ENCODE assay signal across 27 cellular contexts in the genomic region with DNA sequence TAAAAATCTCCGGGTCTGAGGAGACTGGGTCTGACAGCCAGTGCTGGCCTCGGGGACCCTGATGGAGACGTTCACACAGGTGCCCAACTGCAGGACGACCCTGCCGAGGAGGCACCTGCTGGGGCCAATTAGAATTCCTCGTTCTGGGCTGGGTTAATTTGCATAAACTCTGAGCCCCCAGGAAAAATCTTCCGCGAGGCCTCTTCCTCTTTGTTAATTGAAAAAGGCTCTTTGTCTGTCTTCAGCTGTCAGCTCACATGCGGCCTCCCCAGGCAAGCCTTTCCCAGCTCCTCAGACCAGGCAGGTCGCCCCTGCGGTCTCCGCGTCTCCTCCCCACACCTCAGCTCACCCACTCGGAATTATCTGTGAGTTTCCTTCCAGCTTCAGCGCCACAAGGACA.
DNase-seq lines count a peak whose midpoint lies in the region; ATAC-seq and TF ChIP-seq lines count a peak whose summit lies in the region.
"Had no signal": no experiment of that assay in that cellular context is flagged by ENCODE, and none has a peak within 500 bp of the region (broad histone marks: within the 10 kb centered on the region; RNA-seq: fewer than 3 reads in every experiment).

No MANE protein-coding gene starts in this region.

- H3K27me3 ChIP-seq in BLaER1 treated with 17β-estradiol and CSF1 and Interleukin-3, amounts not matched to agents 10 nM and 100 nM, result 0 out of 22 replicates have a peak, but pooled peaks cover 0 to 4% (median 0%) of the 10 kb centered on the region in 11 experiments
- H3K27me3 ChIP-seq in HUES48 (ENCODE audit: control insufficient read depth, insufficient read depth, low read length) (peaks cover 10% of the 10 kb centered on the region; the same call in 1 of the 2 replicates), mesendoderm (ENCODE audit: insufficient read depth, low read length, poor library complexity) (no peaks in the 10 kb centered on the region), tibial nerve (peaks cover 0 to 6% of the 10 kb centered on the region in 2 donors)
- H3K27me3 ChIP-seq: ovary had no signal

- H3K4me1 Mint-ChIP-seq in WTC11, result peaks cover 42% of the 10 kb centered on the region

- peak overlapping the region; percentile 51; the same call in 1 of the 2 replicates for H3K27ac Mint-ChIP-seq in WTC11
- H3K27ac Mint-ChIP-seq: activated CD4-positive, alpha-beta T cell treated with anti-CD3 and anti-CD28 coated beads for 36 hours; activated naive CD8-positive, alpha-beta T cell treated with anti-CD3 and anti-CD28 coated beads, Interleukin-2, amount 10 ng/mL, durations not matched to agents 7 days and 5 days had no signal

- H3K4me3 Mint-ChIP-seq in WTC11, result peak overlapping the region; percentile 51
- H3K4me3 Mint-ChIP-seq: activated CD4-positive, alpha-beta T cell treated with anti-CD3 and anti-CD28 coated beads for 36 hours; activated naive CD8-positive, alpha-beta T cell treated with anti-CD3 and anti-CD28 coated beads, Interleukin-2, amount 10 ng/mL, durations not matched to agents 7 days and 5 days; central memory CD8-positive, alpha-beta T cell; IgD-negative memory B cell had no signal

- H3K36me3 Mint-ChIP-seq in WTC11, result peaks cover 4% of the 10 kb centered on the region; the same call in 1 of the 2 replicates
- H3K36me3 Mint-ChIP-seq: activated naive CD8-positive, alpha-beta T cell treated with anti-CD3 and anti-CD28 coated beads, Interleukin-2, amount 10 ng/mL, durations not matched to agents 7 days and 5 days; IgD-negative memory B cell; naive B cell had no signal

- TF ChIP-seq POLR2A in tibial nerve (IDR thresholded peaks at IDR 0.05), result no peak

- POLR2A ChIA-PET in WTC11 (lab: Charles Lee), result no interaction called here

- CTCF ChIA-PET in WTC11 (lab: Charles Lee), result interaction anchor here (0.6 to 2.4 kb wide), 8 partner anchors 13 to 478 kb away, joined by 3 to 11 read pairs (median 3); no protein-coding TSS in a partner anchor

- peaks cover 0 to 4% (median 0%) of the 10 kb centered on the region in 11 experiments; a peak in 2 of 22 replicates for H3K9me3 ChIP-seq in BLaER1 treated with 17β-estradiol and CSF1 and Interleukin-3, amounts not matched to agents 10 nM and 100 nM (replicated peaks in 1 of 11)
- H3K9me3 ChIP-seq in HUES48 (ENCODE audit: control insufficient read depth, insufficient read depth, low read length) (no peaks in the 10 kb centered on the region), tibial nerve (no peaks in the 10 kb centered on the region)
- H3K9me3 ChIP-seq: gastroesophageal sphincter, left ventricle myocardium inferior, ovary, transverse colon had no signal

- peaks cover 5% of the 10 kb centered on the region for H3K9me3 Mint-ChIP-seq in WTC11
- H3K9me3 Mint-ChIP-seq: activated naive CD8-positive, alpha-beta T cell treated with anti-CD3 and anti-CD28 coated beads, Interleukin-2, amount 10 ng/mL, durations not matched to agents 7 days and 5 days; central memory CD8-positive, alpha-beta T cell; IgD-negative memory B cell; naive B cell had no signal

- no peak overlapping the region for H3K4ac ChIP-seq in mesendoderm (ENCODE audit: low read depth, low read length)

- WGBS in mesendoderm (ENCODE audit: extremely low coverage, insufficient coverage, low lambda C conversion rate), result no CpG with 5 or more reads among the region's 15 CpGs
- 49 to 56% methylated on average over 15 of the region's 15 CpGs for WGBS in tibial nerve, 2 donors

- no peak overlapping the region for H2BK15ac ChIP-seq in mesendoderm (replicated peaks; ENCODE audit: low read depth)

- no peak overlapping the region for H4K5ac ChIP-seq in mesendoderm (ENCODE audit: low read length)

- H4K20me1 ChIP-seq in BLaER1 treated with 17β-estradiol and CSF1 and Interleukin-3, amounts not matched to agents 10 nM and 100 nM, result 0 out of 22 replicates have a peak, but pooled peaks cover 0 to 4% (median 0%) of the 10 kb centered on the region in 11 experiments

- H3K79me1 ChIP-seq in mesendoderm (ENCODE audit: low read length), result no peaks in the 10 kb centered on the region

- no peak overlapping the region for H4K8ac ChIP-seq in mesendoderm (ENCODE audit: low read depth, low read length)

- H3K9ac ChIP-seq in BLaER1 treated with 17β-estradiol and CSF1 and Interleukin-3, amounts not matched to agents 10 nM and 100 nM, result peak overlapping the region in 8 of 11 experiments; percentile 16 to 67 (median 50); a peak in 16 of 22 replicates
- H3K9ac ChIP-seq in HUES48 (ENCODE audit: low read depth, low read length) (0 out of 2 replicates have a peak overlapping the region, but pooled peaks have one; percentile 38), mesendoderm (ENCODE audit: low read length) (peak overlapping the region; percentile 24)

- H3K18ac ChIP-seq in mesendoderm (ENCODE audit: low read length), result no peak overlapping the region

- H3K27ac ChIP-seq in BLaER1 treated with 17β-estradiol and CSF1 and Interleukin-3, amounts not matched to agents 10 nM and 100 nM, result peak overlapping the region in 8 of 11 experiments; percentile 39 to 72 (median 50); a peak in 15 of 22 replicates
- H3K27ac ChIP-seq in HUES48 (ENCODE audit: low read depth, low read length), result peak overlapping the region; percentile 57
- H3K27ac ChIP-seq in mesendoderm (ENCODE audit: low read depth, low read length), result no peak overlapping the region
- H3K27ac ChIP-seq in tibial nerve, result no peak overlapping the region
- H3K27ac ChIP-seq: gastroesophageal sphincter, ovary, transverse colon had no signal

- peak overlapping the region; percentile 30 to 83 (median 65) for H3K4me2 ChIP-seq in BLaER1 treated with 17β-estradiol and CSF1 and Interleukin-3, amounts not matched to agents 10 nM and 100 nM
- H3K4me2 ChIP-seq in mesendoderm (ENCODE audit: low read length), result no peak overlapping the region

- peaks cover 9 to 56% (median 46%) of the 10 kb centered on the region in 10 experiments; a peak in 19 of 20 replicates for H3K4me1 ChIP-seq in BLaER1 treated with 17β-estradiol and CSF1 and Interleukin-3, amounts not matched to agents 10 nM and 100 nM
- peaks cover 17% of the 10 kb centered on the region for H3K4me1 ChIP-seq in HUES48 (ENCODE audit: control insufficient read depth, insufficient read depth, low read length)
- peaks cover 2% of the 10 kb centered on the region for H3K4me1 ChIP-seq in mesendoderm (ENCODE audit: control insufficient read depth, low read depth, low read length)
- peaks cover 0 to 21% (median 0%) of the 10 kb centered on the region in 4 donors for H3K4me1 ChIP-seq in tibial nerve

- H3K79me2 ChIP-seq in mesendoderm (ENCODE audit: control insufficient read depth, insufficient read depth, low read length), result no peaks in the 10 kb centered on the region

- ATAC-seq in WTC11 (peak; percentile 27), HG02981 (IDR thresholded peaks at IDR 0.05; ENCODE audit: unreplicated experiment) (no peak), HG03342 (IDR thresholded peaks at IDR 0.05; ENCODE audit: unreplicated experiment) (no peak)
- ATAC-seq: activated CD4-positive, alpha-beta T cell treated with anti-CD3 and anti-CD28 coated beads for 36 hours; gastroesophageal sphincter had no signal

- peak overlapping the region; percentile 67 for H3K56ac ChIP-seq in mesendoderm (ENCODE audit: low read length)

- TF ChIP-seq EP300 in tibial nerve (IDR thresholded peaks at IDR 0.05), result no peak

- peak; percentile 37 for DNase-seq in WTC11 (ENCODE audit: low spot score)
- no peak for DNase-seq in mesendoderm
- DNase-seq in activated CD4-positive, alpha-beta T cell treated with anti-CD3 and anti-CD28 coated beads, Interleukin-2, amount 50 U/mL, for 1 hour, result no peak
- no peak for DNase-seq in tibial nerve (ENCODE audit: low spot score in 2 of 2)
- DNase-seq: activated CD4-positive, alpha-beta T cell treated with anti-CD3 and anti-CD28 coated beads for 36 hours; activated effector memory CD4-positive, alpha-beta T cell treated with anti-CD3 and anti-CD28 coated beads, Interleukin-2, amount 50 U/mL, for 16 hours; activated naive CD8-positive, alpha-beta T cell treated with anti-CD3 and anti-CD28 coated beads, Interleukin-2, amount 10 ng/mL, durations not matched to agents 7 days and 5 days; dermis blood vessel endothelial cell; DMS79; GOT3; hypothalamus; islet precursor cell; left ventricle myocardium inferior; naive B cell; NCI-H1092; NCI-H187; NCI-H748 treated with DMSO at 0.1 percent for 48 hours; ovary; retina; transverse colon had no signal

- H2BK120ac ChIP-seq in mesendoderm (ENCODE audit: low read depth, low read length), result no peak overlapping the region

- TF ChIP-seq CTCF in WTC11 (IDR thresholded peaks at IDR 0.05), result no peak
- no peak for TF ChIP-seq CTCF in tibial nerve (IDR thresholded peaks at IDR 0.05)

- H3K4me3 ChIP-seq in BLaER1 treated with 17β-estradiol and CSF1 and Interleukin-3, amounts not matched to agents 10 nM and 100 nM, result no peak overlapping the region; a peak in 1 of 20 replicates
- H3K4me3 ChIP-seq in HUES48 (ENCODE audit: low read depth, low read length) (no peak overlapping the region), mesendoderm (ENCODE audit: low read length) (no peak overlapping the region), tibial nerve (no peak overlapping the region)
- H3K4me3 ChIP-seq: gastroesophageal sphincter, left ventricle myocardium inferior, ovary, transverse colon had no signal

- peaks cover 20% of the 10 kb centered on the region for H3K27me3 Mint-ChIP-seq in WTC11 (ENCODE audit: low read depth)

- no peaks in the 10 kb centered on the region for H3K36me3 ChIP-seq in BLaER1 treated with 17β-estradiol and CSF1 and Interleukin-3, amounts not matched to agents 10 nM and 100 nM
- H3K36me3 ChIP-seq in HUES48 (ENCODE audit: control insufficient read depth, insufficient read depth, low read length) (no peaks in the 10 kb centered on the region), mesendoderm (ENCODE audit: control insufficient read depth, insufficient read depth, low read length) (no peaks in the 10 kb centered on the region), tibial nerve (no peaks in the 10 kb centered on the region)
- H3K36me3 ChIP-seq: gastroesophageal sphincter, left ventricle myocardium inferior, ovary, transverse colon had no signal

- no peak overlapping the region for H3K23ac ChIP-seq in mesendoderm (ENCODE audit: low read length)

- no peak overlapping the region for H2AK5ac ChIP-seq in mesendoderm (ENCODE audit: low read length)

- H2BK5ac ChIP-seq in mesendoderm (ENCODE audit: low read length), result no peak overlapping the region

TF ChIP-seq in WTC11, 78 proteins besides CTCF, POLR2A, EP300 and RAD21:
- TF ChIP-seq, protein P1, sequence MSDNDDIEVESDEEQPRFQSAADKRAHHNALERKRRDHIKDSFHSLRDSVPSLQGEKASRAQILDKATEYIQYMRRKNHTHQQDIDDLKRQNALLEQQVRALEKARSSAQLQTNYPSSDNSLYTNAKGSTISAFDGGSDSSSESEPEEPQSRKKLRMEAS (CRISPR knock-in tag; IDR thresholded peaks at IDR 0.05), result peak; percentile 72; the same call in 1 of the 2 replicates
- no peak for TF ChIP-seq ZNF416 (CRISPR knock-in tag; IDR thresholded peaks at IDR 0.05)

Comparison
In these comparisons a context has a peak if more than half of its experiments do, and no peak if none do; other contexts are left out.
1. H3K27ac ChIP-seq: peak in BLaER1 treated with 17β-estradiol and CSF1 and Interleukin-3, amounts not matched to agents 10 nM and 100 nM (8 of 11) and HUES48 (single experiment); none in mesendoderm (single experiment) and tibial nerve (0 of 4).
2. Peak in every context shown above with its lines, with median percentiles within 50 percentile points of each other: H3K9ac ChIP-seq.